Comparison of ENCODE assay signal across 2 cellular contexts in the genomic region with DNA sequence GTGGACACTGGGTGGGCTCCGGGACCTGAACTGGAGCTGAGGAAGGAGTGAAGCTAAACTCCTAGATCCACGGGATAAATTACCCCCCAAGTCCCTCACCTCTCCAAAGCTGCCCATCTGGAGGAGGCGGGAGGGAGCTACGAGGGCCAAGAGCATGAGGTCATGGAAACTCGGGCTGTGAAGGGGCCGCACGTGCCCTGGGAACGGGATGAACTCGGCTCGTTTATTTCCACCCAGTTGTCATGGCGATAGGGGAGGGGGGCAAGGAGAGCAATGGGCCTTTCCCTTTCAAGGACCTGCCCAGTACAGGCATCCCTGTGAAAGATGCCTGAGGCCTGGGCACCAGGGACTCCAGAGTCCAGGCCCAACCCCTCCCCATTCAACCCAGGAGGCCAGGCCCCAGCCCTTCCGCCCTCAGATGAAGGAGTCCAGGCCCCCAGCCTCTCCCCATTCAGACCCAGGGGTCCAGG.
TF ChIP-seq lines count a peak whose summit lies in the region.

No MANE protein-coding gene starts in this region.

TF ChIP-seq in HEK293, 187 proteins besides CTCF, POLR2A, EP300 and RAD21 (continued from another document and continues in another):
- TF ChIP-seq, protein P1, sequence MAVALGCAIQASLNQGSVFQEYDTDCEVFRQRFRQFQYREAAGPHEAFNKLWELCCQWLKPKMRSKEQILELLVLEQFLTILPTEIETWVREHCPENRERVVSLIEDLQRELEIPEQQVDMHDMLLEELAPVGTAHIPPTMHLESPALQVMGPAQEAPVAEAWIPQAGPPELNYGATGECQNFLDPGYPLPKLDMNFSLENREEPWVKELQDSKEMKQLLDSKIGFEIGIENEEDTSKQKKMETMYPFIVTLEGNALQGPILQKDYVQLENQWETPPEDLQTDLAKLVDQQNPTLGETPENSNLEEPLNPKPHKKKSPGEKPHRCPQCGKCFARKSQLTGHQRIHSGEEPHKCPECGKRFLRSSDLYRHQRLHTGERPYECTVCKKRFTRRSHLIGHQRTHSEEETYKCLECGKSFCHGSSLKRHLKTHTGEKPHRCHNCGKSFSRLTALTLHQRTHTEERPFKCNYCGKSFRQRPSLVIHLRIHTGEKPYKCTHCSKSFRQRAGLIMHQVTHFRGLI (tag by site-specific recombination; IDR thresholded peaks at IDR 0.05): no peak
- peak; percentile 58; the same call in 1 of the 2 replicates for TF ChIP-seq ZNF10 (tag by site-specific recombination; IDR thresholded peaks at IDR 0.05)
- TF ChIP-seq ZNF112 (tag by site-specific recombination; IDR thresholded peaks at IDR 0.05): no peak
- TF ChIP-seq, protein P2, sequence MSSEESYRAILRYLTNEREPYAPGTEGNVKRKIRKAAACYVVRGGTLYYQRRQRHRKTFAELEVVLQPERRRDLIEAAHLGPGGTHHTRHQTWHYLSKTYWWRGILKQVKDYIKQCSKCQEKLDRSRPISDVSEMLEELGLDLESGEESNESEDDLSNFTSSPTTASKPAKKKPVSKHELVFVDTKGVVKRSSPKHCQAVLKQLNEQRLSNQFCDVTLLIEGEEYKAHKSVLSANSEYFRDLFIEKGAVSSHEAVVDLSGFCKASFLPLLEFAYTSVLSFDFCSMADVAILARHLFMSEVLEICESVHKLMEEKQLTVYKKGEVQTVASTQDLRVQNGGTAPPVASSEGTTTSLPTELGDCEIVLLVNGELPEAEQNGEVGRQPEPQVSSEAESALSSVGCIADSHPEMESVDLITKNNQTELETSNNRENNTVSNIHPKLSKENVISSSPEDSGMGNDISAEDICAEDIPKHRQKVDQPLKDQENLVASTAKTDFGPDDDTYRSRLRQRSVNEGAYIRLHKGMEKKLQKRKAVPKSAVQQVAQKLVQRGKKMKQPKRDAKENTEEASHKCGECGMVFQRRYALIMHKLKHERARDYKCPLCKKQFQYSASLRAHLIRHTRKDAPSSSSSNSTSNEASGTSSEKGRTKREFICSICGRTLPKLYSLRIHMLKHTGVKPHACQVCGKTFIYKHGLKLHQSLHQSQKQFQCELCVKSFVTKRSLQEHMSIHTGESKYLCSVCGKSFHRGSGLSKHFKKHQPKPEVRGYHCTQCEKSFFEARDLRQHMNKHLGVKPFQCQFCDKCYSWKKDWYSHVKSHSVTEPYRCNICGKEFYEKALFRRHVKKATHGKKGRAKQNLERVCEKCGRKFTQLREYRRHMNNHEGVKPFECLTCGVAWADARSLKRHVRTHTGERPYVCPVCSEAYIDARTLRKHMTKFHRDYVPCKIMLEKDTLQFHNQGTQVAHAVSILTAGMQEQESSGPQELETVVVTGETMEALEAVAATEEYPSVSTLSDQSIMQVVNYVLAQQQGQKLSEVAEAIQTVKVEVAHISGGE (tag by site-specific recombination; conservative IDR thresholded peaks at IDR 0.05; ENCODE audit: low read depth): no peak
- TF ChIP-seq, protein P3, sequence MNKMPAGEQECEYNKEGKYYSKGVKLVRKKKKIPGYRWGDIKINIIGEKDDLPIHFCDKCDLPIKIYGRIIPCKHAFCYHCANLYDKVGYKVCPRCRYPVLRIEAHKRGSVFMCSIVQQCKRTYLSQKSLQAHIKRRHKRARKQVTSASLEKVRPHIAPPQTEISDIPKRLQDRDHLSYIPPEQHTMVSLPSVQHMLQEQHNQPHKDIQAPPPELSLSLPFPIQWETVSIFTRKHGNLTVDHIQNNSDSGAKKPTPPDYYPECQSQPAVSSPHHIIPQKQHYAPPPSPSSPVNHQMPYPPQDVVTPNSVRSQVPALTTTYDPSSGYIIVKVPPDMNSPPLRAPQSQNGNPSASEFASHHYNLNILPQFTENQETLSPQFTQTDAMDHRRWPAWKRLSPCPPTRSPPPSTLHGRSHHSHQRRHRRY (tag by site-specific recombination; IDR thresholded peaks at IDR 0.05): no peak
- TF ChIP-seq HOXD13 (CRISPR knock-in tag; IDR thresholded peaks at IDR 0.05; ENCODE audit: borderline replicate concordance): no peak
- TF ChIP-seq YY2 (tag by site-specific recombination; IDR thresholded peaks at IDR 0.05): no peak
- TF ChIP-seq PRDM1 (tag by site-specific recombination; IDR thresholded peaks at IDR 0.05): peak; percentile 78
- TF ChIP-seq ZNF169 (tag by site-specific recombination; IDR thresholded peaks at IDR 0.05): no peak
- TF ChIP-seq SCRT1 (tag by site-specific recombination; IDR thresholded peaks at IDR 0.05; ENCODE audit: borderline replicate concordance): no peak
- no peak for TF ChIP-seq ZBTB1 (tag by site-specific recombination; IDR thresholded peaks at IDR 0.05)
- TF ChIP-seq ZNF274 (IDR thresholded peaks at IDR 0.05; ENCODE audit: low read length): no peak
- TF ChIP-seq ZNF274 (tag by site-specific recombination; IDR thresholded peaks at IDR 0.05; ENCODE audit: borderline replicate concordance): no peak
- no peak for TF ChIP-seq ZNF37A (tag by site-specific recombination; IDR thresholded peaks at IDR 0.05)
- TF ChIP-seq OSR2 (tag by site-specific recombination; IDR thresholded peaks at IDR 0.05): no peak
- TF ChIP-seq ZNF629 (tag by site-specific recombination; IDR thresholded peaks at IDR 0.05): peak; percentile 84
- TF ChIP-seq, protein P4, sequence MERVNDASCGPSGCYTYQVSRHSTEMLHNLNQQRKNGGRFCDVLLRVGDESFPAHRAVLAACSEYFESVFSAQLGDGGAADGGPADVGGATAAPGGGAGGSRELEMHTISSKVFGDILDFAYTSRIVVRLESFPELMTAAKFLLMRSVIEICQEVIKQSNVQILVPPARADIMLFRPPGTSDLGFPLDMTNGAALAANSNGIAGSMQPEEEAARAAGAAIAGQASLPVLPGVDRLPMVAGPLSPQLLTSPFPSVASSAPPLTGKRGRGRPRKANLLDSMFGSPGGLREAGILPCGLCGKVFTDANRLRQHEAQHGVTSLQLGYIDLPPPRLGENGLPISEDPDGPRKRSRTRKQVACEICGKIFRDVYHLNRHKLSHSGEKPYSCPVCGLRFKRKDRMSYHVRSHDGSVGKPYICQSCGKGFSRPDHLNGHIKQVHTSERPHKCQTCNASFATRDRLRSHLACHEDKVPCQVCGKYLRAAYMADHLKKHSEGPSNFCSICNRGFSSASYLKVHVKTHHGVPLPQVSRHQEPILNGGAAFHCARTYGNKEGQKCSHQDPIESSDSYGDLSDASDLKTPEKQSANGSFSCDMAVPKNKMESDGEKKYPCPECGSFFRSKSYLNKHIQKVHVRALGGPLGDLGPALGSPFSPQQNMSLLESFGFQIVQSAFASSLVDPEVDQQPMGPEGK (tag by site-specific recombination; IDR thresholded peaks at IDR 0.05): peak; percentile 72
- TF ChIP-seq ZNF302 (tag by site-specific recombination; IDR thresholded peaks at IDR 0.05; ENCODE audit: low read depth): no peak
- no peak for TF ChIP-seq ZNF433 (tag by site-specific recombination; IDR thresholded peaks at IDR 0.05; ENCODE audit: low read depth)
- no peak for TF ChIP-seq EGR2 (tag by site-specific recombination; IDR thresholded peaks at IDR 0.05; ENCODE audit: low read depth)
- TF ChIP-seq ZNF202 (tag by site-specific recombination; IDR thresholded peaks at IDR 0.05; ENCODE audit: borderline replicate concordance): no peak
- no peak for TF ChIP-seq ZNF354C (tag by site-specific recombination; IDR thresholded peaks at IDR 0.05; ENCODE audit: borderline replicate concordance, low read depth)
- no peak for TF ChIP-seq ZNF423 (tag by site-specific recombination; IDR thresholded peaks at IDR 0.05)

TF ChIP-seq in K562, 482 proteins besides CTCF, POLR2A, EP300 and RAD21 (continued from another document and continues in another):
- no peak for TF ChIP-seq ZNF146 (CRISPR knock-in tag; IDR thresholded peaks at IDR 0.05; ENCODE audit: unreplicated experiment)
- TF ChIP-seq, protein P5, sequence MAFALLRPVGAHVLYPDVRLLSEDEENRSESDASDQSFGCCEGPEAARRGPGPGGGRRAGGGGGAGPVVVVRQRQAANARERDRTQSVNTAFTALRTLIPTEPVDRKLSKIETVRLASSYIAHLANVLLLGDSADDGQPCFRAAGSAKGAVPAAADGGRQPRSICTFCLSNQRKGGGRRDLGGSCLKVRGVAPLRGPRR (CRISPR knock-in tag; IDR thresholded peaks at IDR 0.05): no peak
- TF ChIP-seq BHLHE40 (IDR thresholded peaks at IDR 0.05; ENCODE audit: low read length): peak; percentile 98
- no peak for TF ChIP-seq PTTG1 (tag; IDR thresholded peaks at IDR 0.05; ENCODE audit: low read depth)
- no peak for TF ChIP-seq ZFP36 (IDR thresholded peaks at IDR 0.05; ENCODE audit: low read depth, low read length, partially characterized antibody)
- TF ChIP-seq, protein P6, sequence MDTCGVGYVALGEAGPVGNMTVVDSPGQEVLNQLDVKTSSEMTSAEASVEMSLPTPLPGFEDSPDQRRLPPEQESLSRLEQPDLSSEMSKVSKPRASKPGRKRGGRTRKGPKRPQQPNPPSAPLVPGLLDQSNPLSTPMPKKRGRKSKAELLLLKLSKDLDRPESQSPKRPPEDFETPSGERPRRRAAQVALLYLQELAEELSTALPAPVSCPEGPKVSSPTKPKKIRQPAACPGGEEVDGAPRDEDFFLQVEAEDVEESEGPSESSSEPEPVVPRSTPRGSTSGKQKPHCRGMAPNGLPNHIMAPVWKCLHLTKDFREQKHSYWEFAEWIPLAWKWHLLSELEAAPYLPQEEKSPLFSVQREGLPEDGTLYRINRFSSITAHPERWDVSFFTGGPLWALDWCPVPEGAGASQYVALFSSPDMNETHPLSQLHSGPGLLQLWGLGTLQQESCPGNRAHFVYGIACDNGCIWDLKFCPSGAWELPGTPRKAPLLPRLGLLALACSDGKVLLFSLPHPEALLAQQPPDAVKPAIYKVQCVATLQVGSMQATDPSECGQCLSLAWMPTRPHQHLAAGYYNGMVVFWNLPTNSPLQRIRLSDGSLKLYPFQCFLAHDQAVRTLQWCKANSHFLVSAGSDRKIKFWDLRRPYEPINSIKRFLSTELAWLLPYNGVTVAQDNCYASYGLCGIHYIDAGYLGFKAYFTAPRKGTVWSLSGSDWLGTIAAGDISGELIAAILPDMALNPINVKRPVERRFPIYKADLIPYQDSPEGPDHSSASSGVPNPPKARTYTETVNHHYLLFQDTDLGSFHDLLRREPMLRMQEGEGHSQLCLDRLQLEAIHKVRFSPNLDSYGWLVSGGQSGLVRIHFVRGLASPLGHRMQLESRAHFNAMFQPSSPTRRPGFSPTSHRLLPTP (IDR thresholded peaks at IDR 0.05; ENCODE audit: borderline replicate concordance, extremely low read depth, insufficient read length): no peak
- TF ChIP-seq, protein P7, sequence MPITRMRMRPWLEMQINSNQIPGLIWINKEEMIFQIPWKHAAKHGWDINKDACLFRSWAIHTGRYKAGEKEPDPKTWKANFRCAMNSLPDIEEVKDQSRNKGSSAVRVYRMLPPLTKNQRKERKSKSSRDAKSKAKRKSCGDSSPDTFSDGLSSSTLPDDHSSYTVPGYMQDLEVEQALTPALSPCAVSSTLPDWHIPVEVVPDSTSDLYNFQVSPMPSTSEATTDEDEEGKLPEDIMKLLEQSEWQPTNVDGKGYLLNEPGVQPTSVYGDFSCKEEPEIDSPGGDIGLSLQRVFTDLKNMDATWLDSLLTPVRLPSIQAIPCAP (CRISPR knock-in tag; IDR thresholded peaks at IDR 0.05; ENCODE audit: borderline replicate concordance): no peak
- no peak for TF ChIP-seq DIDO1 (tag; IDR thresholded peaks at IDR 0.05; ENCODE audit: low read depth)
- TF ChIP-seq, protein P8, sequence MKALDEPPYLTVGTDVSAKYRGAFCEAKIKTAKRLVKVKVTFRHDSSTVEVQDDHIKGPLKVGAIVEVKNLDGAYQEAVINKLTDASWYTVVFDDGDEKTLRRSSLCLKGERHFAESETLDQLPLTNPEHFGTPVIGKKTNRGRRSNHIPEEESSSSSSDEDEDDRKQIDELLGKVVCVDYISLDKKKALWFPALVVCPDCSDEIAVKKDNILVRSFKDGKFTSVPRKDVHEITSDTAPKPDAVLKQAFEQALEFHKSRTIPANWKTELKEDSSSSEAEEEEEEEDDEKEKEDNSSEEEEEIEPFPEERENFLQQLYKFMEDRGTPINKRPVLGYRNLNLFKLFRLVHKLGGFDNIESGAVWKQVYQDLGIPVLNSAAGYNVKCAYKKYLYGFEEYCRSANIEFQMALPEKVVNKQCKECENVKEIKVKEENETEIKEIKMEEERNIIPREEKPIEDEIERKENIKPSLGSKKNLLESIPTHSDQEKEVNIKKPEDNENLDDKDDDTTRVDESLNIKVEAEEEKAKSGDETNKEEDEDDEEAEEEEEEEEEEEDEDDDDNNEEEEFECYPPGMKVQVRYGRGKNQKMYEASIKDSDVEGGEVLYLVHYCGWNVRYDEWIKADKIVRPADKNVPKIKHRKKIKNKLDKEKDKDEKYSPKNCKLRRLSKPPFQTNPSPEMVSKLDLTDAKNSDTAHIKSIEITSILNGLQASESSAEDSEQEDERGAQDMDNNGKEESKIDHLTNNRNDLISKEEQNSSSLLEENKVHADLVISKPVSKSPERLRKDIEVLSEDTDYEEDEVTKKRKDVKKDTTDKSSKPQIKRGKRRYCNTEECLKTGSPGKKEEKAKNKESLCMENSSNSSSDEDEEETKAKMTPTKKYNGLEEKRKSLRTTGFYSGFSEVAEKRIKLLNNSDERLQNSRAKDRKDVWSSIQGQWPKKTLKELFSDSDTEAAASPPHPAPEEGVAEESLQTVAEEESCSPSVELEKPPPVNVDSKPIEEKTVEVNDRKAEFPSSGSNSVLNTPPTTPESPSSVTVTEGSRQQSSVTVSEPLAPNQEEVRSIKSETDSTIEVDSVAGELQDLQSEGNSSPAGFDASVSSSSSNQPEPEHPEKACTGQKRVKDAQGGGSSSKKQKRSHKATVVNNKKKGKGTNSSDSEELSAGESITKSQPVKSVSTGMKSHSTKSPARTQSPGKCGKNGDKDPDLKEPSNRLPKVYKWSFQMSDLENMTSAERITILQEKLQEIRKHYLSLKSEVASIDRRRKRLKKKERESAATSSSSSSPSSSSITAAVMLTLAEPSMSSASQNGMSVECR (CRISPR knock-in tag; IDR thresholded peaks at IDR 0.05): no peak
- TF ChIP-seq FOXJ2 (tag; IDR thresholded peaks at IDR 0.05): peak; percentile 95
- no peak for TF ChIP-seq EZH2 (IDR thresholded peaks at IDR 0.05; ENCODE audit: borderline replicate concordance, low read depth, low read length)
- TF ChIP-seq, protein P9, sequence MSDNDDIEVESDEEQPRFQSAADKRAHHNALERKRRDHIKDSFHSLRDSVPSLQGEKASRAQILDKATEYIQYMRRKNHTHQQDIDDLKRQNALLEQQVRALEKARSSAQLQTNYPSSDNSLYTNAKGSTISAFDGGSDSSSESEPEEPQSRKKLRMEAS (CRISPR knock-in tag; IDR thresholded peaks at IDR 0.05): peak; percentile 79
- no peak for TF ChIP-seq EGR1 (conservative IDR thresholded peaks at IDR 0.05)
- TF ChIP-seq PHB2 (IDR thresholded peaks at IDR 0.05; ENCODE audit: low read depth): no peak
- TF ChIP-seq, protein P10, sequence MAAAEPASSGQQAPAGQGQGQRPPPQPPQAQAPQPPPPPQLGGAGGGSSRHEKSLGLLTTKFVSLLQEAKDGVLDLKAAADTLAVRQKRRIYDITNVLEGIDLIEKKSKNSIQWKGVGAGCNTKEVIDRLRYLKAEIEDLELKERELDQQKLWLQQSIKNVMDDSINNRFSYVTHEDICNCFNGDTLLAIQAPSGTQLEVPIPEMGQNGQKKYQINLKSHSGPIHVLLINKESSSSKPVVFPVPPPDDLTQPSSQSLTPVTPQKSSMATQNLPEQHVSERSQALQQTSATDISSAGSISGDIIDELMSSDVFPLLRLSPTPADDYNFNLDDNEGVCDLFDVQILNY (CRISPR knock-in tag; IDR thresholded peaks at IDR 0.05): no peak
- TF ChIP-seq KAT7 (CRISPR knock-in tag; IDR thresholded peaks at IDR 0.05; ENCODE audit: borderline replicate concordance): no peak
- TF ChIP-seq, protein P11, sequence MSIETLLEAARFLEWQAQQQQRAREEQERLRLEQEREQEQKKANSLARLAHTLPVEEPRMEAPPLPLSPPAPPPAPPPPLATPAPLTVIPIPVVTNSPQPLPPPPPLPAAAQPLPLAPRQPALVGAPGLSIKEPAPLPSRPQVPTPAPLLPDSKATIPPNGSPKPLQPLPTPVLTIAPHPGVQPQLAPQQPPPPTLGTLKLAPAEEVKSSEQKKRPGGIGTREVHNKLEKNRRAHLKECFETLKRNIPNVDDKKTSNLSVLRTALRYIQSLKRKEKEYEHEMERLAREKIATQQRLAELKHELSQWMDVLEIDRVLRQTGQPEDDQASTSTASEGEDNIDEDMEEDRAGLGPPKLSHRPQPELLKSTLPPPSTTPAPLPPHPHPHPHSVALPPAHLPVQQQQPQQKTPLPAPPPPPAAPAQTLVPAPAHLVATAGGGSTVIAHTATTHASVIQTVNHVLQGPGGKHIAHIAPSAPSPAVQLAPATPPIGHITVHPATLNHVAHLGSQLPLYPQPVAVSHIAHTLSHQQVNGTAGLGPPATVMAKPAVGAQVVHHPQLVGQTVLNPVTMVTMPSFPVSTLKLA (conservative IDR thresholded peaks at IDR 0.05): peak in 1 of 2 experiments; percentile 48; a peak in 2 of 4 replicates
- no peak for TF ChIP-seq EP400 (IDR thresholded peaks at IDR 0.05)
